In the genomic region with DNA sequence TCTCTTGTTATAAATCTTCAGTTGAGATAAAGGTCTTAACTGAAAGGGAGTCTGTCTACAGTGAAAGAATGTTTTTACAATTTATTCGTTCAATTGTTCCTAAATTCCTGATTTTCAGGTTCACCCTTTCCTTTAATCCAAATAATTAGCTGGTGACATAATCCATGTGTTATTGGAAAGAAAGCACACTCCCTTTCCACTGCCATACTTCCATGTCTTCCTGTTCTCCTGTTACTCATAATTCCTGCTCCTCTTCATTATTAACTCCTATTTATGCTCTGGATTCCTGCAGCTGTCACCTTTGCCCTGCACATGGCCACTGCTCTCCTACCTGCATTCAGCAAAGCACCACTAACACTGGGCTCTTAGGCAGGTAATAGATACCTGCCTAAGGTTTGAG, we compare ENCODE assay signal across 23 cellular contexts. TPM values are rescaled to one million over a fixed set of nuclear protein-coding genes. Genes with fewer than 3 reads are reported as not detected.
DNase-seq lines count a peak whose midpoint lies in the region; ATAC-seq, FAIRE-seq and TF ChIP-seq lines count a peak whose summit lies in the region.
"Had no signal": no experiment of that assay in that cellular context is flagged by ENCODE, and none has a peak within 500 bp of the region (broad histone marks: within the 10 kb centered on the region; RNA-seq: fewer than 3 reads in every experiment).

No MANE protein-coding gene starts in this region.

- DNase-seq in K562 (ENCODE audit: extremely low read depth in 1 of 4, low spot score in 3 of 4) (no peak), H1 (ENCODE audit: low read depth in 1 of 2, low spot score in 2 of 2) (no peak), lung microvascular endothelial cell (ENCODE audit: low read depth in 2 of 2) (peak; percentile 51 to 85), GM19240 (ENCODE audit: insufficient read length, low spot score) (no peak)
- no peak for DNase-seq in activated naive CD4-positive, alpha-beta T cell treated with anti-CD3 and anti-CD28 coated beads for 36 hours
- DNase-seq in activated T-helper 1 cell treated with anti-CD3 and anti-CD28 coated beads, Interleukin-12 subunit alpha, Interleukin-12 subunit beta, Interleukin-2, Interleukin-4 antibody, amounts not matched to agents 30 ng/mL and 10 ng/mL and 1 ng/mL, durations not matched to agents 14 hours and 24 hours and 36 hours (ENCODE audit: low spot score): no peak
- DNase-seq: ACHN; C1 segment of cervical spinal cord; CD4-positive, CD25-positive, alpha-beta regulatory T cell; CD8-positive, alpha-beta memory T cell; COR-L47; DMS 273 treated with DMSO at 0.1 percent for 48 hours; DMS53; DND-41; EL; HCEC 1CT; IMR-90 had no signal

- no TSS peak for BruUV-seq in K562 (replicated peaks; lab: Mats Ljungman, UMichigan)

- H3K4me1 ChIP-seq in K562 (replicated peaks in 1 of 2; ENCODE audit: control insufficient read depth in 2 of 2, insufficient read depth in 2 of 2, low read length in 2 of 2) (peaks cover 11 to 14% of the 10 kb centered on the region in 2 experiments; a peak in 4 of 5 replicates), H1 (replicated peaks in 1 of 4; ENCODE audit: control insufficient read depth in 3 of 4, insufficient read depth in 4 of 4, low read length in 3 of 4) (peaks cover 0 to 4% (median 2%) of the 10 kb centered on the region in 4 experiments; a peak in 3 of 7 replicates)

- H3K27me3 Mint-ChIP-seq in activated naive CD4-positive, alpha-beta T cell treated with anti-CD3 and anti-CD28 coated beads for 36 hours (ENCODE audit: low read depth): no peaks in the 10 kb centered on the region
- H3K27me3 Mint-ChIP-seq in activated T-helper 1 cell treated with anti-CD3 and anti-CD28 coated beads, Interleukin-12 subunit alpha, Interleukin-12 subunit beta, Interleukin-2, Interleukin-4 antibody, amounts not matched to agents 30 ng/mL and 10 ng/mL and 1 ng/mL, durations not matched to agents 14 hours and 24 hours and 36 hours (ENCODE audit: insufficient read depth): no peaks in the 10 kb centered on the region
- H3K27me3 Mint-ChIP-seq: CD8-positive, alpha-beta memory T cell had no signal

- peak overlapping the region; percentile 64 for H2AFZ ChIP-seq in K562 (ENCODE audit: low read depth, low read length)
- H2AFZ ChIP-seq in H1 (ENCODE audit: low read length): no peak overlapping the region

- H3K4me3 ChIP-seq in K562 (no peak overlapping the region), H1 (ENCODE audit: extremely low read depth in 1 of 4, insufficient read depth in 2 of 4, low read depth in 3 of 4, low read length in 4 of 4) (no peak overlapping the region)
- H3K4me3 ChIP-seq: GM12878 had no signal

- peaks cover 12% of the 10 kb centered on the region for H3K9me3 Mint-ChIP-seq in activated naive CD4-positive, alpha-beta T cell treated with anti-CD3 and anti-CD28 coated beads for 36 hours
- peaks cover 32% of the 10 kb centered on the region for H3K9me3 Mint-ChIP-seq in activated T-helper 1 cell treated with anti-CD3 and anti-CD28 coated beads, Interleukin-12 subunit alpha, Interleukin-12 subunit beta, Interleukin-2, Interleukin-4 antibody, amounts not matched to agents 30 ng/mL and 10 ng/mL and 1 ng/mL, durations not matched to agents 14 hours and 24 hours and 36 hours

- H3K9ac ChIP-seq in K562 (ENCODE audit: insufficient read depth in 1 of 2, low read depth in 2 of 2, low read length in 2 of 2) (no peak overlapping the region), H1 (replicated peaks in 1 of 4; ENCODE audit: extremely low read depth in 1 of 4, low read depth in 3 of 4, low read length in 3 of 4) (no peak overlapping the region)

- peaks cover 17% of the 10 kb centered on the region for H3K4me1 Mint-ChIP-seq in activated naive CD4-positive, alpha-beta T cell treated with anti-CD3 and anti-CD28 coated beads for 36 hours (ENCODE audit: low read depth)
- peaks cover 47% of the 10 kb centered on the region for H3K4me1 Mint-ChIP-seq in activated T-helper 1 cell treated with anti-CD3 and anti-CD28 coated beads, Interleukin-12 subunit alpha, Interleukin-12 subunit beta, Interleukin-2, Interleukin-4 antibody, amounts not matched to agents 30 ng/mL and 10 ng/mL and 1 ng/mL, durations not matched to agents 14 hours and 24 hours and 36 hours (ENCODE audit: low read depth)

- TF ChIP-seq RAD21 in K562 (CRISPR knock-in tag; conservative IDR thresholded peaks at IDR 0.05 in 1 of 2, IDR thresholded peaks at IDR 0.05 in 1 of 2) (no peak), H1 (IDR thresholded peaks at IDR 0.05 in 1 of 2, conservative IDR thresholded peaks at IDR 0.05 in 1 of 2; ENCODE audit: low read depth in 2 of 2, low read length in 2 of 2) (no peak)

- 0 out of 2 replicates have a peak overlapping the region, but pooled peaks have one; percentile 65 for H2AK5ac ChIP-seq in H1 (ENCODE audit: low read depth, low read length)

- FAIRE-seq in K562 (lab: Jason Lieb, UNC) (no peak), H1 (lab: Jason Lieb, UNC) (no peak)
- FAIRE-seq: A204.1, GM12878, H54, HTR-8/SVneo had no signal

- no peaks in the 10 kb centered on the region for H3K23me2 ChIP-seq in H1 (ENCODE audit: low read depth, low read length)

- POLR2A ChIA-PET in K562 (lab: Yijun Ruan, JAX) (no interaction called here), H1 (lab: Charles Lee; ENCODE audit: partially characterized antibody) (no interaction called here)

- H4K91ac ChIP-seq in H1 (replicated peaks; ENCODE audit: insufficient read length, low read length): no peak overlapping the region

- H3K56ac ChIP-seq in H1 (replicated peaks; ENCODE audit: insufficient read length, low read depth, low read length): no peak overlapping the region

- H3K79me2 ChIP-seq in K562 (ENCODE audit: control insufficient read depth, insufficient read depth, low read length) (no peaks in the 10 kb centered on the region), H1 (ENCODE audit: control insufficient read depth in 1 of 2, insufficient read depth in 2 of 2, low read length in 2 of 2) (no peaks in the 10 kb centered on the region)

- no peak for TF ChIP-seq EP300 in K562 (IDR thresholded peaks at IDR 0.05; ENCODE audit: low read length)
- TF ChIP-seq EP300 in H1 (IDR thresholded peaks at IDR 0.05; ENCODE audit: borderline replicate concordance in 1 of 2, low read depth in 2 of 2, low read length in 2 of 2): no peak

- no peak for ATAC-seq in K562
- ATAC-seq in HG03342 (IDR thresholded peaks at IDR 0.05; ENCODE audit: unreplicated experiment): no peak
- ATAC-seq: GM12878 had no signal

- no peaks in the 10 kb centered on the region for H3K9me1 ChIP-seq in K562 (ENCODE audit: control insufficient read depth, insufficient read depth, low read length)

- H3K27me3 ChIP-seq in K562 (ENCODE audit: control insufficient read depth in 2 of 2, insufficient read depth in 2 of 2, low read length in 2 of 2): no peaks in the 10 kb centered on the region
- H3K27me3 ChIP-seq in H1 (replicated peaks in 1 of 4; ENCODE audit: control insufficient read depth in 3 of 4, extremely low read depth in 1 of 4, insufficient read depth in 3 of 4, low read length in 3 of 4): no peaks in the 10 kb centered on the region
- H3K27me3 ChIP-seq: BE2C had no signal

- H3K9me3 ChIP-seq in K562 (replicated peaks; ENCODE audit: control insufficient read depth, insufficient read depth, low read depth, low read length): no peaks in the 10 kb centered on the region
- no peaks in the 10 kb centered on the region for H3K9me3 ChIP-seq in H1 (ENCODE audit: insufficient read depth in 2 of 2, low read depth in 1 of 2, low read length in 1 of 2)
- H3K9me3 ChIP-seq: BE2C had no signal

- no peak overlapping the region for H3K4ac ChIP-seq in H1 (replicated peaks; ENCODE audit: insufficient read length, low read depth, low read length)

- no peak overlapping the region for H2BK12ac ChIP-seq in H1 (ENCODE audit: low read depth, low read length)

- H3K36me3 Mint-ChIP-seq in activated naive CD4-positive, alpha-beta T cell treated with anti-CD3 and anti-CD28 coated beads for 36 hours (ENCODE audit: low read depth): peaks cover 4% of the 10 kb centered on the region
- peaks cover 20% of the 10 kb centered on the region for H3K36me3 Mint-ChIP-seq in activated T-helper 1 cell treated with anti-CD3 and anti-CD28 coated beads, Interleukin-12 subunit alpha, Interleukin-12 subunit beta, Interleukin-2, Interleukin-4 antibody, amounts not matched to agents 30 ng/mL and 10 ng/mL and 1 ng/mL, durations not matched to agents 14 hours and 24 hours and 36 hours (ENCODE audit: low read depth)

- no peaks in the 10 kb centered on the region for H4K20me1 ChIP-seq in K562 (replicated peaks; ENCODE audit: control insufficient read depth, insufficient read depth, low read length)
- H4K20me1 ChIP-seq in H1 (replicated peaks in 1 of 2; ENCODE audit: control insufficient read depth in 1 of 2, insufficient read depth in 2 of 2, low read length in 2 of 2): no peaks in the 10 kb centered on the region

- H4K8ac ChIP-seq in H1 (ENCODE audit: extremely low read depth, insufficient read depth, low read length): no peak overlapping the region

- no peak overlapping the region for H2BK15ac ChIP-seq in H1 (ENCODE audit: low read length)

- in situ Hi-C loops in K562 (cut with MboI): no loop called here

- no peak overlapping the region for H3K14ac ChIP-seq in H1 (ENCODE audit: insufficient read length)

- H3K4me3 Mint-ChIP-seq in activated naive CD4-positive, alpha-beta T cell treated with anti-CD3 and anti-CD28 coated beads for 36 hours: no peak overlapping the region
- no peak overlapping the region for H3K4me3 Mint-ChIP-seq in activated T-helper 1 cell treated with anti-CD3 and anti-CD28 coated beads, Interleukin-12 subunit alpha, Interleukin-12 subunit beta, Interleukin-2, Interleukin-4 antibody, amounts not matched to agents 30 ng/mL and 10 ng/mL and 1 ng/mL, durations not matched to agents 14 hours and 24 hours and 36 hours
- H3K4me3 Mint-ChIP-seq: CD4-positive, CD25-positive, alpha-beta regulatory T cell; CD8-positive, alpha-beta memory T cell had no signal

- H2BK5ac ChIP-seq in H1 (ENCODE audit: low read depth, low read length): no peak overlapping the region

- CTCF ChIA-PET in K562 (lab: Yijun Ruan, JAX; ENCODE audit: low intra/inter-chr PET ratio): interaction anchor here (0.6 kb wide), 1 partner anchor 59 kb away, joined by 3 read pairs; no protein-coding TSS in a partner anchor
- CTCF ChIA-PET in H1 (lab: Charles Lee; ENCODE audit: partially characterized antibody): no interaction called here
- CTCF ChIA-PET in activated naive CD4-positive, alpha-beta T cell treated with anti-CD3 and anti-CD28 coated beads for 36 hours (lab: Charles Lee): no interaction called here

- no peak overlapping the region for H4K5ac ChIP-seq in H1 (ENCODE audit: insufficient read length, low read depth, low read length)

- WGBS in K562 (ENCODE audit: insufficient coverage, low coverage, missing lambda C conversion rate): 64% methylated on average over 1 of the region's 1 CpG
- WGBS in H1 (ENCODE audit: extremely low coverage in 1 of 2, insufficient coverage in 1 of 2, insufficient read length in 1 of 2, insufficient replicate concordance in 2 of 2, low coverage in 1 of 2, low lambda C conversion rate in 2 of 2, missing lambda C conversion rate in 1 of 2), 2 experiments: 88% methylated on average over 1 of the region's 1 CpG; no CpG with 5 or more reads in 1 of the 2 experiments

- 0 out of 2 replicates have a peak overlapping the region, but pooled peaks have one; percentile 48 for H2BK20ac ChIP-seq in H1 (ENCODE audit: low read length)

- no peak overlapping the region for H3K23ac ChIP-seq in H1 (ENCODE audit: insufficient read length)

- H3K36me3 ChIP-seq in K562 (ENCODE audit: control insufficient read depth, insufficient read depth, low read length) (no peaks in the 10 kb centered on the region), H1 (ENCODE audit: control insufficient read depth in 2 of 4, insufficient read depth in 4 of 4, low read length in 3 of 4) (no peaks in the 10 kb centered on the region)
- H3K36me3 ChIP-seq: BE2C had no signal

- H3K27ac ChIP-seq in K562 (ENCODE audit: extremely low read depth, low read depth, low read length) (no peak overlapping the region), H1 (ENCODE audit: low read depth, low read length) (no peak overlapping the region)

- no peak overlapping the region; the same call in 1 of the 2 replicates for H3K18ac ChIP-seq in H1 (ENCODE audit: extremely low read depth, low read length)

- H2BK120ac ChIP-seq in H1 (replicated peaks; ENCODE audit: low read depth, low read length): no peak overlapping the region

- TF ChIP-seq CTCF in K562 (IDR thresholded peaks at IDR 0.05 in 2 of 3, conservative IDR thresholded peaks at IDR 0.05 in 1 of 3; ENCODE audit: insufficient read depth in 2 of 3, low read depth in 1 of 3, low read length in 3 of 3): no peak
- no peak for TF ChIP-seq CTCF in H1 (IDR thresholded peaks at IDR 0.05; ENCODE audit: control extremely low read depth in 1 of 3, insufficient read depth in 1 of 3, low read depth in 1 of 3, low read length in 3 of 3)

- no peak overlapping the region for H3K27ac Mint-ChIP-seq in activated naive CD4-positive, alpha-beta T cell treated with anti-CD3 and anti-CD28 coated beads for 36 hours
- no peak overlapping the region for H3K27ac Mint-ChIP-seq in activated T-helper 1 cell treated with anti-CD3 and anti-CD28 coated beads, Interleukin-12 subunit alpha, Interleukin-12 subunit beta, Interleukin-2, Interleukin-4 antibody, amounts not matched to agents 30 ng/mL and 10 ng/mL and 1 ng/mL, durations not matched to agents 14 hours and 24 hours and 36 hours
- H3K27ac Mint-ChIP-seq: CD4-positive, CD25-positive, alpha-beta regulatory T cell; CD8-positive, alpha-beta memory T cell had no signal

- TF ChIP-seq POLR2A in K562 (conservative IDR thresholded peaks at IDR 0.05) (no peak), H1 (IDR thresholded peaks at IDR 0.05; ENCODE audit: control extremely low read depth in 1 of 2, low read depth in 2 of 2, low read length in 2 of 2) (no peak)

- intact Hi-C loops in K562 (cut with micrococcal nuclease): no loop called here
- intact Hi-C loops in activated naive CD4-positive, alpha-beta T cell treated with anti-CD3 and anti-CD28 coated beads for 36 hours (cut with micrococcal nuclease): loop anchor here (5.0 kb wide), 1 partner anchor 64 kb away; no protein-coding TSS in a partner anchor
- intact Hi-C loops in activated T-helper 1 cell treated with anti-CD3 and anti-CD28 coated beads, Interleukin-12 subunit alpha, Interleukin-12 subunit beta, Interleukin-2, Interleukin-4 antibody, amounts not matched to agents 30 ng/mL and 10 ng/mL and 1 ng/mL, durations not matched to agents 14 hours and 24 hours and 36 hours (cut with micrococcal nuclease): loop anchor here (2.0 to 5.0 kb wide), 2 partner anchors 65 to 159 kb away; no protein-coding TSS in a partner anchor

- H3K4me2 ChIP-seq in K562 (ENCODE audit: insufficient read depth, low read length): no peak overlapping the region
- no peak overlapping the region for H3K4me2 ChIP-seq in H1 (ENCODE audit: insufficient read depth in 1 of 2, low read depth in 2 of 2, low read length in 2 of 2)

- no peaks in the 10 kb centered on the region for H3K79me1 ChIP-seq in H1 (ENCODE audit: low read depth, low read length)

RNA-seq across cellular contexts. Expression of a gene that starts 40.0 kb away (rescaled TPM):
- total RNA-seq in K562 (2011; cell fraction: chromatin; rRNA removed; ENCODE audit: low replicate concordance): 26.3 and 87.3 TPM in 2 replicates
- 13.7 and 17.5 TPM in 2 replicates for total RNA-seq in K562 (2011; cell fraction: nucleolus; rRNA removed)
- total RNA-seq in K562 (2011; cell fraction: nucleoplasm; rRNA removed): 43.6 and 70.5 TPM in 2 replicates
- total RNA-seq in K562 (2014; rRNA removed): 24.7 and 36.2 TPM in 2 replicates
- 30.0 and 34.6 TPM in 2 replicates for total RNA-seq in K562 (2014; rRNA removed; fragmentation: Illumina TruSeq; extraction: Trizol)
- total RNA-seq in K562 (2015; rRNA removed; fragmentation: Illumina TruSeq; extraction: Trizol): 26.9 and 27.2 TPM in 2 replicates
- total RNA-seq in K562 (2021): 30.2 and 30.7 TPM in 2 replicates
- 21.2 and 37.2 TPM in 2 replicates for polyA plus RNA-seq in K562 (2011; rRNA removed)
- 3.3 and 9.0 TPM in 2 replicates for polyA plus RNA-seq in K562 (2011; cell fraction: cytosol; rRNA removed)
- 15.5 and 18.9 TPM in 2 replicates for polyA plus RNA-seq in K562 (2011; cell fraction: nucleus; rRNA removed)
- 33.9 and 36.5 TPM in 2 replicates for polyA plus RNA-seq in K562 (2012)
- polyA plus RNA-seq in K562 (2014; fragmentation: Illumina TruSeq; extraction: Trizol): 33.5 and 40.5 TPM in 2 replicates
- polyA plus RNA-seq in K562 (2014; fragmentation: Nextera tagmentation; extraction: Ambion mirVana): 10 to 100 TPM; 10.6 to 13.1 TPM
- polyA plus RNA-seq in K562 (2014; rRNA removed): 36.7 and 42.6 TPM in 2 replicates
- 25.7 and 29.3 TPM in 2 replicates for polyA minus RNA-seq in K562 (2011; rRNA and poly(A)+ RNA removed)
- polyA minus RNA-seq in K562 (2011; cell fraction: cytosol; rRNA and poly(A)+ RNA removed): 5.5 and 7.5 TPM in 2 replicates
- polyA minus RNA-seq in K562 (2011; cell fraction: nucleus; rRNA and poly(A)+ RNA removed): 38.0 and 55.6 TPM in 2 replicates
- 71.5 and 77.7 TPM in 2 replicates for total RNA-seq in H1 (2021; fragmentation: NEBNext Ultra II Directional; extraction: Animal tissue kit (Norgen Biotek cat#: 25700))
- polyA plus RNA-seq in H1 (2011; rRNA removed): 13.8 and 27.0 TPM in 2 replicates
- polyA plus RNA-seq in H1 (2011; cell fraction: cytosol; rRNA removed): 45.7 TPM
- 7.3 TPM for polyA plus RNA-seq in H1 (2011; cell fraction: nucleus; rRNA removed)
- polyA plus RNA-seq in H1 (2012, experiment 1 of 2): 44.1 to 86.5 TPM (median 44.7 TPM) in 4 replicates
- polyA plus RNA-seq in H1 (2012, experiment 2 of 2): 9.6 TPM
- polyA plus RNA-seq in H1 (2013, experiment 1 of 2): 51.4 TPM
- polyA plus RNA-seq in H1 (2013, experiment 2 of 2): 69.0 TPM
- polyA minus RNA-seq in H1 (2011; rRNA and poly(A)+ RNA removed): 17.2 and 17.9 TPM in 2 replicates
- 13.4 TPM for polyA minus RNA-seq in H1 (2011; cell fraction: cytosol; rRNA and poly(A)+ RNA removed)
- polyA minus RNA-seq in H1 (2011; cell fraction: nucleus; rRNA and poly(A)+ RNA removed): 63.5 TPM
- total RNA-seq in lung microvascular endothelial cell: 31.3 and 32.5 TPM in 2 replicates
- total RNA-seq in activated naive CD4-positive, alpha-beta T cell treated with anti-CD3 and anti-CD28 coated beads for 36 hours: 10 to 100 TPM; 11.5 to 13.9 TPM
- total RNA-seq in activated T-helper 1 cell treated with anti-CD3 and anti-CD28 coated beads, Interleukin-12 subunit alpha, Interleukin-12 subunit beta, Interleukin-2, Interleukin-4 antibody, amounts not matched to agents 30 ng/mL and 10 ng/mL and 1 ng/mL, durations not matched to agents 14 hours and 24 hours and 36 hours: 103 and 114 TPM in 2 replicates

Comparison
In these comparisons a context has a peak if more than half of its experiments do, and no peak if none do; other contexts are left out.
1. DNase-seq: peak in lung microvascular endothelial cell (2 of 2); none in K562 (0 of 4), H1 (0 of 2), activated naive CD4-positive, alpha-beta T cell treated with anti-CD3 and anti-CD28 coated beads for 36 hours (single experiment), activated T-helper 1 cell treated with anti-CD3 and anti-CD28 coated beads, Interleukin-12 subunit alpha, Interleukin-12 subunit beta, Interleukin-2, Interleukin-4 antibody, amounts not matched to agents 30 ng/mL and 10 ng/mL and 1 ng/mL, durations not matched to agents 14 hours and 24 hours and 36 hours (single experiment) and GM19240 (single experiment).